ENCODE assay signal across 8 cellular contexts in the genomic region with DNA sequence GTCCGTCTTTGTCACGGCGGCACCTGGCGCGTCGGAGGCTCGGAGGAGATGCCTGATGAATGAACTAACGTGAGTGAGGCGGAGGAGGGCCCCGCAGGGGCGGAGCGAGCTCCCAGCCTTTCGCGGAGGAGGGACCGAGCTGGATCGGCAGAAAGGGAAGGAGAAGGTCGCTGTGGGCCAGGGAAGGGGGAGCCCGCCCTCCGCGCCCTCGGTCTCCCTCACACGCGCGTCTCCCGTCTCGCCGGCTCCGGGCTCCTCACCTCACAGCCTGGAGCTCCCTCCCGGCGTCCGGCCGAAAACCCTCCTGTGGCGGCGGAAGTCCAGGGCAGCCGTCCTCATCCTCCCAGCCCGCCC. TPM values are rescaled to one million over a fixed set of nuclear protein-coding genes. Genes with fewer than 3 reads are reported as not detected.
DNase-seq lines count a peak whose midpoint lies in the region; ATAC-seq, FAIRE-seq and TF ChIP-seq lines count a peak whose summit lies in the region.

No MANE protein-coding gene starts in this region.

- peaks cover 22% of the 10 kb centered on the region for H3K36me3 Mint-ChIP-seq in activated B cell treated with CpG ODN at 0.5 μM for 24 hours (ENCODE audit: low read depth)

- no peaks in the 10 kb centered on the region for H3K9me3 ChIP-seq in kidney (ENCODE audit: control insufficient read depth in 1 of 2, low read length in 2 of 2)

- DNase-seq in 8988T (peak; percentile 92), NCI-H2107 (lab: John Stamatoyannopoulos, UW) (peak; percentile 55), activated B cell treated with CpG ODN at 0.5 μM for 24 hours (peak; percentile 57), cardiac fibroblast (ENCODE audit: low read depth in 2 of 2) (peak; percentile 79), kidney (peak; percentile 91)
- DNase-seq in stimulated activated CD4-positive, alpha-beta T cell treated with anti-CD3 and anti-CD28 coated beads, Interleukin-15, amount 100 ng/mL, for 24 hours: peak; percentile 86

- H3K4me3 ChIP-seq in cardiac fibroblast (replicated peaks in 1 of 2; ENCODE audit: low read depth in 2 of 2, low read length in 2 of 2): peak overlapping the region; percentile 82 to 91
- H3K4me3 ChIP-seq in kidney (ENCODE audit: low read length in 2 of 2): peak overlapping the region; percentile 65 to 69

- peak overlapping the region; percentile 52 to 56 for H3K9ac ChIP-seq in kidney (ENCODE audit: low read length in 2 of 2)

- peaks cover 12 to 16% of the 10 kb centered on the region in 2 donors for H3K36me3 ChIP-seq in kidney (ENCODE audit: control insufficient read depth in 1 of 2, insufficient read depth in 2 of 2, low read length in 2 of 2)

- CTCF ChIA-PET in activated B cell treated with CpG ODN at 0.5 μM for 24 hours (lab: Charles Lee): interaction anchor here (1.6 kb wide), 1 partner anchor 42 kb away, joined by 6 read pairs; no protein-coding TSS in a partner anchor

- no peak for FAIRE-seq in kidney (lab: Jason Lieb, UNC)

- TF ChIP-seq CTCF in activated B cell treated with CpG ODN at 0.5 μM for 24 hours (IDR thresholded peaks at IDR 0.05) (no peak), cardiac fibroblast (IDR thresholded peaks at IDR 0.05; ENCODE audit: low read depth, low read length) (no peak), kidney (IDR thresholded peaks at IDR 0.05; ENCODE audit: borderline replicate concordance, extremely low read depth, insufficient read depth) (no peak)

- ATAC-seq in GM18508 (IDR thresholded peaks at IDR 0.05; ENCODE audit: insufficient read depth, unreplicated experiment) (peak; percentile 22), HG02981 (IDR thresholded peaks at IDR 0.05; ENCODE audit: unreplicated experiment) (peak; percentile 43), activated B cell treated with CpG ODN at 0.5 μM for 24 hours (ENCODE audit: low read depth) (peak; percentile 73)

- H3K27me3 Mint-ChIP-seq in activated B cell treated with CpG ODN at 0.5 μM for 24 hours: no peaks in the 10 kb centered on the region

- H3K9me3 Mint-ChIP-seq in activated B cell treated with CpG ODN at 0.5 μM for 24 hours: no peaks in the 10 kb centered on the region

- H3K27ac ChIP-seq in kidney (ENCODE audit: low read depth in 2 of 2, low read length in 2 of 2): peak overlapping the region; percentile 79 to 83

- POLR2A ChIA-PET in activated B cell treated with CpG ODN at 0.5 μM for 24 hours (lab: Charles Lee): interaction anchor here (0.5 to 1.5 kb wide), 7 partner anchors 14 to 411 kb away, joined by 3 to 5 read pairs (median 4); no protein-coding TSS in a partner anchor

- intact Hi-C loops in activated B cell treated with CpG ODN at 0.5 μM for 24 hours (cut with micrococcal nuclease): loop anchor here (1.0 to 5.0 kb wide), 5 partner anchors 26 to 399 kb away; partner anchors contain the start of genes AHCTF1 and ZNF669
- intact Hi-C loops in kidney (cut with DNase I): no loop called here

- H3K4me3 Mint-ChIP-seq in activated B cell treated with CpG ODN at 0.5 μM for 24 hours: peak overlapping the region; percentile 89

- H3K27ac Mint-ChIP-seq in activated B cell treated with CpG ODN at 0.5 μM for 24 hours: peak overlapping the region; percentile 59

- peaks cover 9% of the 10 kb centered on the region in 2 donors for H3K4me1 ChIP-seq in kidney (ENCODE audit: control insufficient read depth in 1 of 2, insufficient read depth in 1 of 2, low read depth in 1 of 2, low read length in 2 of 2)

- H3K4me1 Mint-ChIP-seq in activated B cell treated with CpG ODN at 0.5 μM for 24 hours: peaks cover 24% of the 10 kb centered on the region

RNA-seq across cellular contexts. Expression of gene ZNF496, which starts 0.5 kb away (rescaled TPM):
- total RNA-seq in activated B cell treated with CpG ODN at 0.5 μM for 24 hours (15.0 and 21.2 TPM in 2 replicates), kidney (27.0 TPM)
- polyA plus RNA-seq in kidney (ENCODE audit: insufficient read depth, low read depth, low replicate concordance): 6.3 TPM

Comparison
In these comparisons a context has a peak if more than half of its experiments do, and no peak if none do; other contexts are left out.
1. Peak in every context shown above with its lines: DNase-seq, ATAC-seq, H3K4me3 ChIP-seq and H3K27ac ChIP-seq.
2. ATAC-seq: peak in every context shown above with its lines; median percentile 73 in activated B cell treated with CpG ODN at 0.5 μM for 24 hours; 43 in HG02981; 22 in GM18508.